In genomic region chr1:241724741-241725356, GRCh38 we compare ENCODE assay signal across 9 cellular contexts.
"Had no signal": no experiment of that assay in that cellular context is flagged by ENCODE, and none has a peak within 500 bp of the region (broad histone marks: within the 10 kb centered on the region; RNA-seq: fewer than 3 reads in every experiment).

No MANE protein-coding gene starts in this region.

- ATAC-seq: GM23338, HepG2 had no signal

- H3K27ac ChIP-seq: HL-60 had no signal

- DNase-seq: H9, HCEC 1CT, HFFc6, KG1 had no signal

- H3K4me2 ChIP-seq: GM23338 had no signal

- H2AFZ ChIP-seq: GM23338 had no signal

- FAIRE-seq: H1, H54, HepG2 had no signal

- H3K4me3 ChIP-seq: GM23338 had no signal
